In genomic region chr12:113057565-113058485, GRCh38 we compare ENCODE assay signal across 10 cellular contexts. TPM values are rescaled to one million over a fixed set of nuclear protein-coding genes. Genes with fewer than 3 reads are reported as not detected.
A peak's percentile ranks its signal among the peaks of the same experiment; 100 is the strongest.
DNase-seq lines count a peak whose midpoint lies in the region; ATAC-seq and TF ChIP-seq lines count a peak whose summit lies in the region.
"Had no signal": no experiment of that assay in that cellular context is flagged by ENCODE, and none has a peak within 500 bp of the region (broad histone marks: within the 10 kb centered on the region; RNA-seq: fewer than 3 reads in every experiment).

No MANE protein-coding gene starts in this region.

- no peak for TF ChIP-seq CTCF in activated B cell treated with CpG ODN at 0.5 μM for 24 hours (IDR thresholded peaks at IDR 0.05)

- CTCF ChIA-PET in activated CD4-positive, alpha-beta T cell treated with anti-CD3 and anti-CD28 coated beads for 36 hours (lab: Charles Lee): interaction anchor here (0.5 to 2.3 kb wide), 5 partner anchors 9 to 159 kb away, joined by 3 to 7 read pairs (median 3); no protein-coding TSS in a partner anchor
- CTCF ChIA-PET in activated B cell treated with CpG ODN at 0.5 μM for 24 hours (lab: Charles Lee): interaction anchor here (1.0 to 1.3 kb wide), 3 partner anchors 9 to 158 kb away, joined by 3 to 6 read pairs (median 5); no protein-coding TSS in a partner anchor

- peak overlapping the region; percentile 64 for H3K4me3 Mint-ChIP-seq in activated CD4-positive, alpha-beta T cell treated with anti-CD3 and anti-CD28 coated beads for 36 hours
- H3K4me3 Mint-ChIP-seq in activated B cell treated with CpG ODN at 0.5 μM for 24 hours: peak overlapping the region; percentile 81
- H3K4me3 Mint-ChIP-seq in stimulated activated effector memory CD8-positive, alpha-beta T cell treated with anti-CD3 and anti-CD28 coated beads, Interleukin-12 subunit alpha, Interleukin-12 subunit beta, amount 100 ng/mL, for 72 hours: peak overlapping the region; percentile 69

- POLR2A ChIA-PET in activated CD4-positive, alpha-beta T cell treated with anti-CD3 and anti-CD28 coated beads for 36 hours (lab: Charles Lee): interaction anchor here (0.8 kb wide), 1 partner anchor 41 kb away, joined by 5 read pairs; no protein-coding TSS in a partner anchor
- POLR2A ChIA-PET in activated B cell treated with CpG ODN at 0.5 μM for 24 hours (lab: Charles Lee): interaction anchor here (0.5 to 14.4 kb wide), 3 partner anchors 15 to 66 kb away, joined by 3 to 160 read pairs (median 3); no protein-coding TSS in a partner anchor

- ATAC-seq in activated CD4-positive, alpha-beta T cell treated with anti-CD3 and anti-CD28 coated beads for 36 hours: no peak
- ATAC-seq in activated B cell treated with CpG ODN at 0.5 μM for 24 hours (ENCODE audit: low read depth) (no peak), HG02938 (IDR thresholded peaks at IDR 0.05; ENCODE audit: unreplicated experiment) (no peak)
- no peak for ATAC-seq in stimulated activated effector memory CD8-positive, alpha-beta T cell treated with anti-CD3 and anti-CD28 coated beads, Interleukin-12 subunit alpha, Interleukin-12 subunit beta, amount 100 ng/mL, for 72 hours

- no peaks in the 10 kb centered on the region for H3K9me3 Mint-ChIP-seq in activated CD4-positive, alpha-beta T cell treated with anti-CD3 and anti-CD28 coated beads for 36 hours (ENCODE audit: low read depth)
- no peaks in the 10 kb centered on the region for H3K9me3 Mint-ChIP-seq in activated B cell treated with CpG ODN at 0.5 μM for 24 hours
- H3K9me3 Mint-ChIP-seq in stimulated activated effector memory CD8-positive, alpha-beta T cell treated with anti-CD3 and anti-CD28 coated beads, Interleukin-12 subunit alpha, Interleukin-12 subunit beta, amount 100 ng/mL, for 72 hours: no peaks in the 10 kb centered on the region

- intact Hi-C loops in activated CD4-positive, alpha-beta T cell treated with anti-CD3 and anti-CD28 coated beads for 36 hours (cut with DNase I, micrococcal nuclease): loop anchor here (2.0 kb wide), 4 partner anchors 29 to 95 kb away; no protein-coding TSS in a partner anchor
- intact Hi-C loops in activated B cell treated with CpG ODN at 0.5 μM for 24 hours (cut with micrococcal nuclease): no loop called here

- peaks cover 3% of the 10 kb centered on the region for H3K9me3 ChIP-seq in iPS-18c (ENCODE audit: control insufficient read depth, insufficient read depth, low read length)

- H3K27ac Mint-ChIP-seq in activated CD4-positive, alpha-beta T cell treated with anti-CD3 and anti-CD28 coated beads for 36 hours: no peak overlapping the region
- peak overlapping the region; percentile 76 for H3K27ac Mint-ChIP-seq in activated B cell treated with CpG ODN at 0.5 μM for 24 hours
- H3K27ac Mint-ChIP-seq in stimulated activated effector memory CD8-positive, alpha-beta T cell treated with anti-CD3 and anti-CD28 coated beads, Interleukin-12 subunit alpha, Interleukin-12 subunit beta, amount 100 ng/mL, for 72 hours: no peak overlapping the region

- 0 out of 2 replicates have a peak overlapping the region, but pooled peaks have one; percentile 15 for H3K4me3 ChIP-seq in iPS-18c (ENCODE audit: insufficient read depth, low read depth, low read length)

- H3K36me3 Mint-ChIP-seq in activated CD4-positive, alpha-beta T cell treated with anti-CD3 and anti-CD28 coated beads for 36 hours (ENCODE audit: low read depth): no peaks in the 10 kb centered on the region
- H3K36me3 Mint-ChIP-seq in activated B cell treated with CpG ODN at 0.5 μM for 24 hours (ENCODE audit: low read depth): peaks cover 5% of the 10 kb centered on the region
- H3K36me3 Mint-ChIP-seq in stimulated activated effector memory CD8-positive, alpha-beta T cell treated with anti-CD3 and anti-CD28 coated beads, Interleukin-12 subunit alpha, Interleukin-12 subunit beta, amount 100 ng/mL, for 72 hours: no peaks in the 10 kb centered on the region

- DNase-seq in activated CD4-positive, alpha-beta T cell treated with anti-CD3 and anti-CD28 coated beads for 36 hours: peak; percentile 26
- no peak for DNase-seq in activated CD4-positive, alpha-beta T cell treated with anti-CD3 and anti-CD28 coated beads for 1 hour
- DNase-seq in activated B cell treated with CpG ODN at 0.5 μM for 24 hours: no peak
- no peak for DNase-seq in stimulated activated effector memory CD8-positive, alpha-beta T cell treated with anti-CD3 and anti-CD28 coated beads, Interleukin-12 subunit alpha, Interleukin-12 subunit beta, amount 100 ng/mL, for 72 hours (ENCODE audit: low spot score in 2 of 2)
- DNase-seq in AG20443 (ENCODE audit: low spot score): no peak
- DNase-seq in SIG-M5 treated with dmso at 0.1 percent for 504 hours (lab: John Stamatoyannopoulos, UW; ENCODE audit: unreplicated experiment): no peak
- DNase-seq: 8988T had no signal

- H3K27me3 Mint-ChIP-seq in activated CD4-positive, alpha-beta T cell treated with anti-CD3 and anti-CD28 coated beads for 36 hours: no peaks in the 10 kb centered on the region
- no peaks in the 10 kb centered on the region for H3K27me3 Mint-ChIP-seq in activated B cell treated with CpG ODN at 0.5 μM for 24 hours

- H3K4me1 Mint-ChIP-seq in activated CD4-positive, alpha-beta T cell treated with anti-CD3 and anti-CD28 coated beads for 36 hours: peaks cover 32% of the 10 kb centered on the region
- peaks cover 36% of the 10 kb centered on the region for H3K4me1 Mint-ChIP-seq in activated B cell treated with CpG ODN at 0.5 μM for 24 hours
- H3K4me1 Mint-ChIP-seq in stimulated activated effector memory CD8-positive, alpha-beta T cell treated with anti-CD3 and anti-CD28 coated beads, Interleukin-12 subunit alpha, Interleukin-12 subunit beta, amount 100 ng/mL, for 72 hours: peaks cover 8% of the 10 kb centered on the region

RNA-seq across cellular contexts. Expression of gene DTX1, which starts 1.3 kb away (rescaled TPM):
- total RNA-seq in activated CD4-positive, alpha-beta T cell treated with anti-CD3 and anti-CD28 coated beads for 36 hours: 10 to 100 TPM; 12.0 to 12.9 TPM
- 75.3 and 79.4 TPM in 2 replicates for total RNA-seq in activated B cell treated with CpG ODN at 0.5 μM for 24 hours
- total RNA-seq: fibroblast of lung had no signal
